Comparison of ENCODE assay signal across 23 cellular contexts in the genomic region with DNA sequence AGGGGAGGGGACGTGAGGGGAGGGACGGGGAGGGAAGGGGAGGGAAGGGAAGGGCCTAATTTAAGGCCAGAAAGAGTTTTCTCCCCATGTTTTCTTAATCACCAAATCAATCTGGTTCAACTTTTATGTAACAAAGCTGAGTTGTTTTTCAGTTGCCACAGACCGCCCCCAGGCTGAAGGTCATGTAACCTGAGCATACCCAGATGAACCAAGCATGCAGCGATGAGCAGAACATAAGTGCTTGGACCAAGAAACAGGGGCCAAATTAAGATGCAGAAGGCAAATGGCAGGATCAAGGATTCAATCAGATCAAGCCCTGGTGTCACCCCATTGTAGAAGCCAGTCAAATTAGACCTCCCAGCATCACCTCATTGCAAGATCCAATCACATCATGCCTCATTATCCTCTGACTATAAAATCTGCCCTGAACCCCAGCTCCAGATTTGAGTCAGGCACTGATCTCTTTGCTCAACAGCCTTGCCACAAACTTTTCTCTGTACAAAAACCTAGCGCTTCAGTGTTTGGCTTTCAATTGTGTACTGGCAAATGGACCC.
DNase-seq lines count a peak whose midpoint lies in the region; ATAC-seq, FAIRE-seq and TF ChIP-seq lines count a peak whose summit lies in the region.
"Had no signal": no experiment of that assay in that cellular context is flagged by ENCODE, and none has a peak within 500 bp of the region (broad histone marks: within the 10 kb centered on the region; RNA-seq: fewer than 3 reads in every experiment).

No MANE protein-coding gene starts in this region.

- TF ChIP-seq POLR2A in HepG2 (IDR thresholded peaks at IDR 0.05; ENCODE audit: insufficient read depth in 1 of 2, low read depth in 2 of 2, low read length in 2 of 2) (no peak), right lobe of liver (IDR thresholded peaks at IDR 0.05) (no peak)

- no peaks in the 10 kb centered on the region for H3F3A ChIP-seq in PC-9 (ENCODE audit: insufficient read depth, low read depth)

- BruUV-seq in HepG2 (replicated peaks; lab: Mats Ljungman, UMichigan) (no TSS peak), PC-9 (replicated peaks; lab: Mats Ljungman, UMichigan) (no TSS peak)

- in situ Hi-C loops in HepG2 (cut with HindIII; ENCODE audit: extremely low pct_ligation_motif_present, low pct_unique_long_range_greater_than_20kb) = no loop called here

- H2AFZ ChIP-seq in HepG2 (ENCODE audit: low read length) (no peak overlapping the region), PC-9 (no peak overlapping the region)

- no peak overlapping the region for H3K27ac ChIP-seq in HepG2 (ENCODE audit: extremely low read length, insufficient read depth, low read length)
- no peak overlapping the region for H3K27ac ChIP-seq in right lobe of liver
- H3K27ac ChIP-seq in PC-9 = no peak overlapping the region
- H3K27ac ChIP-seq: BLaER1 treated with 17β-estradiol and CSF1 and Interleukin-3, amounts not matched to agents 10 nM and 100 nM; KMS-11 had no signal

- ATAC-seq in HepG2 (peak; percentile 62; the same call in 2 of the 3 replicates), right lobe of liver (no peak), HG03045 (IDR thresholded peaks at IDR 0.05; ENCODE audit: unreplicated experiment) (no peak)
- ATAC-seq: CD8-positive, alpha-beta T cell; SK-N-SH treated with all-trans-retinoic acid at 6 μM for 48 hours had no signal

- CTCF ChIA-PET in HepG2 (lab: Yijun Ruan, JAX; ENCODE audit: low intra/inter-chr PET ratio, low total read pairs) = no interaction called here
- CTCF ChIA-PET in PC-9 (lab: Charles Lee) = no interaction called here

- peaks cover 10% of the 10 kb centered on the region for H3K4me1 ChIP-seq in HepG2 (ENCODE audit: insufficient read depth, low read length)
- no peaks in the 10 kb centered on the region for H3K4me1 ChIP-seq in right lobe of liver
- no peaks in the 10 kb centered on the region for H3K4me1 ChIP-seq in PC-9 (replicated peaks; ENCODE audit: insufficient read depth)
- H3K4me1 ChIP-seq: BLaER1 treated with 17β-estradiol and CSF1 and Interleukin-3, amounts not matched to agents 10 nM and 100 nM had no signal

- POLR2A ChIA-PET in HepG2 (lab: Yijun Ruan, JAX) = no interaction called here
- POLR2A ChIA-PET in PC-9 (lab: Charles Lee; ENCODE audit: unreplicated experiment) = no interaction called here

- FAIRE-seq in HepG2 (lab: Jason Lieb, UNC) = no peak
- FAIRE-seq: GM12892, GM18507, RCC 7860 had no signal

- TF ChIP-seq EP300 in HepG2 (IDR thresholded peaks at IDR 0.05; ENCODE audit: low read depth in 2 of 2, low read length in 2 of 2) (no peak), HepG2 (CRISPR knock-in tag; IDR thresholded peaks at IDR 0.05; ENCODE audit: borderline replicate concordance) (no peak)

- no peak for TF ChIP-seq RAD21 in HepG2 (CRISPR knock-in tag; IDR thresholded peaks at IDR 0.05)

- H3K9ac ChIP-seq in HepG2 (ENCODE audit: insufficient read depth, low read depth, low read length) = no peak overlapping the region
- H3K9ac ChIP-seq: BLaER1 treated with 17β-estradiol and CSF1 and Interleukin-3, amounts not matched to agents 10 nM and 100 nM; KMS-11 had no signal

- no peaks in the 10 kb centered on the region for H3K36me3 ChIP-seq in HepG2 (replicated peaks in 1 of 2; ENCODE audit: control insufficient read depth in 1 of 2, insufficient read depth in 2 of 2, low read length in 2 of 2)
- no peaks in the 10 kb centered on the region for H3K36me3 ChIP-seq in right lobe of liver
- no peaks in the 10 kb centered on the region for H3K36me3 ChIP-seq in PC-9 (ENCODE audit: low read depth)
- H3K36me3 ChIP-seq: MG63 had no signal

- DNase-seq in HepG2 (ENCODE audit: low spot score) = peak; percentile 12
- DNase-seq in right lobe of liver = no peak
- peak; percentile 52 for DNase-seq in SK-N-DZ (ENCODE audit: low spot score)
- peak; percentile 32 to 54 for DNase-seq in foreskin fibroblast
- DNase-seq in stimulated activated CD4-positive, alpha-beta T cell treated with anti-CD3 and anti-CD28 coated beads, Interleukin-4, amount 100 ng/mL, for 4 hours = no peak
- DNase-seq in PC-9 = no peak
- DNase-seq: Calu3; CD8-positive, alpha-beta T cell; HFFc6; MG63; NCI-H1048; NCI-H2081; NCI-H510A; NCI-H748 treated with DMSO at 0.1 percent for 48 hours; NK-92 treated with Interleukin-12 subunit alpha and Interleukin-12 subunit beta, amount 100 ng/mL, for 24 hours; Right ventricle myocardium superior had no signal

- 25% methylated on average over 5 of the region's 5 CpGs for whole genome bisulfite sequencing in HepG2 (ENCODE audit: low lambda C conversion rate)
- WGBS in right lobe of liver (ENCODE audit: insufficient coverage, low coverage, low lambda C conversion rate, missing lambda C conversion rate) = 34% methylated on average over 5 of the region's 5 CpGs

- no peaks in the 10 kb centered on the region for H3K9me2 ChIP-seq in PC-9 (ENCODE audit: insufficient read depth)

- H3K4me2 ChIP-seq in HepG2 (ENCODE audit: low read depth, low read length) (peak overlapping the region; percentile 23; the same call in 1 of the 2 replicates), PC-9 (no peak overlapping the region)
- H3K4me2 ChIP-seq: KMS-11 had no signal

- no peaks in the 10 kb centered on the region for H3K79me2 ChIP-seq in HepG2 (ENCODE audit: insufficient read depth, low read length)
- no peaks in the 10 kb centered on the region for H3K79me2 ChIP-seq in PC-9 (ENCODE audit: low read depth)

- H3K9me3 ChIP-seq in HepG2 (ENCODE audit: low read length) (no peaks in the 10 kb centered on the region), right lobe of liver (peaks cover 0 to 4% (median 0%) of the 10 kb centered on the region in 4 donors), PC-9 (ENCODE audit: insufficient read depth, low read depth) (no peaks in the 10 kb centered on the region)
- H3K9me3 ChIP-seq: MG63 had no signal

- TF ChIP-seq CTCF in HepG2 (CRISPR knock-in tag; IDR thresholded peaks at IDR 0.05) (no peak; the same call in 1 of the 2 replicates), right lobe of liver (IDR thresholded peaks at IDR 0.05) (no peak), foreskin fibroblast (IDR thresholded peaks at IDR 0.05; ENCODE audit: low read depth, low read length) (no peak), PC-9 (conservative IDR thresholded peaks at IDR 0.05) (no peak)

- intact Hi-C loops in HepG2 (cut with micrococcal nuclease; ENCODE audit: unreplicated experiment) = no loop called here
- intact Hi-C loops in right lobe of liver (cut with DNase I) = no loop called here
- intact Hi-C loops in PC-9 (cut with micrococcal nuclease; ENCODE audit: unreplicated experiment) = no loop called here

- no peak overlapping the region for H3K4me3 ChIP-seq in HepG2 (replicated peaks in 1 of 3; ENCODE audit: insufficient read depth in 1 of 3, low read depth in 2 of 3, low read length in 3 of 3)
- H3K4me3 ChIP-seq in right lobe of liver = no peak overlapping the region
- no peak overlapping the region for H3K4me3 ChIP-seq in foreskin fibroblast (ENCODE audit: low read depth in 1 of 2, low read length in 2 of 2)
- no peak overlapping the region for H3K4me3 ChIP-seq in PC-9
- H3K4me3 ChIP-seq: BLaER1 treated with 17β-estradiol and CSF1 and Interleukin-3, amounts not matched to agents 10 nM and 100 nM; MG63 had no signal

- H3K27me3 ChIP-seq in HepG2 (ENCODE audit: control insufficient read depth in 1 of 2, insufficient read depth in 2 of 2, low read length in 2 of 2) = peaks cover 0 to under 1% of the 10 kb centered on the region in 2 experiments; a peak in 4 of 5 replicates
- no peaks in the 10 kb centered on the region for H3K27me3 ChIP-seq in right lobe of liver
- H3K27me3 ChIP-seq in PC-9 (ENCODE audit: insufficient read depth, low read depth) = no peaks in the 10 kb centered on the region
- H3K27me3 ChIP-seq: BLaER1 treated with 17β-estradiol and CSF1 and Interleukin-3, amounts not matched to agents 10 nM and 100 nM; MG63 had no signal

- no peaks in the 10 kb centered on the region for H4K20me1 ChIP-seq in HepG2 (ENCODE audit: insufficient read depth, low read length)
- H4K20me1 ChIP-seq in PC-9 (ENCODE audit: insufficient read depth) = no peaks in the 10 kb centered on the region
- H4K20me1 ChIP-seq: BLaER1 treated with 17β-estradiol and CSF1 and Interleukin-3, amounts not matched to agents 10 nM and 100 nM had no signal

TF ChIP-seq in HepG2, 621 proteins besides CTCF, POLR2A, EP300 and RAD21:
- TF ChIP-seq ZNF709 (CRISPR knock-in tag; IDR thresholded peaks at IDR 0.05) (no peak), SIX1 (CRISPR knock-in tag; IDR thresholded peaks at IDR 0.05; ENCODE audit: borderline replicate concordance) (peak; percentile 38; the same call in 1 of the 2 replicates), SIX4 (CRISPR knock-in tag; IDR thresholded peaks at IDR 0.05) (peak; percentile 78; the same call in 1 of the 2 replicates), ZBTB38 (CRISPR knock-in tag; IDR thresholded peaks at IDR 0.05) (no peak), HNF4A (CRISPR knock-in tag; IDR thresholded peaks at IDR 0.05) (peak; percentile 36; the same call in 1 of the 2 replicates)

Comparison
In these comparisons a context has a peak if more than half of its experiments do, and no peak if none do; other contexts are left out.
1. DNase-seq: peak in HepG2 (single experiment), SK-N-DZ (single experiment) and foreskin fibroblast (2 of 2); none in right lobe of liver (0 of 3), stimulated activated CD4-positive, alpha-beta T cell treated with anti-CD3 and anti-CD28 coated beads, Interleukin-4, amount 100 ng/mL, for 4 hours (0 of 2) and PC-9 (0 of 2).